Comparison of ENCODE assay signal across 15 cellular contexts in genomic region chr3:70110066-70110465, GRCh38.
DNase-seq lines count a peak whose midpoint lies in the region; ATAC-seq lines count a peak whose summit lies in the region.
"Had no signal": no experiment of that assay in that cellular context is flagged by ENCODE, and none has a peak within 500 bp of the region (broad histone marks: within the 10 kb centered on the region; RNA-seq: fewer than 3 reads in every experiment).

No MANE protein-coding gene starts in this region.

- CTCF ChIA-PET in activated CD4-positive, alpha-beta T cell treated with anti-CD3 and anti-CD28 coated beads for 36 hours (lab: Charles Lee): interaction anchor here (1.1 to 5.1 kb wide), 2 partner anchors 10 to 17 kb away, joined by 3 to 27 read pairs; no protein-coding TSS in a partner anchor

- ATAC-seq in activated CD4-positive, alpha-beta T cell treated with anti-CD3 and anti-CD28 coated beads for 36 hours: no peak
- no peak for ATAC-seq in GM21381 (IDR thresholded peaks at IDR 0.05; ENCODE audit: unreplicated experiment)
- ATAC-seq: A549 had no signal

- intact Hi-C loops in activated CD4-positive, alpha-beta T cell treated with anti-CD3 and anti-CD28 coated beads, Interleukin-2, amount 10 ng/mL, durations not matched to agents 24 days and 14 days (cut with micrococcal nuclease): no loop called here
- intact Hi-C loops in activated CD4-positive, alpha-beta T cell treated with anti-CD3 and anti-CD28 coated beads for 36 hours (cut with DNase I, micrococcal nuclease): no loop called here

- no peak overlapping the region for H3K27ac Mint-ChIP-seq in activated CD4-positive, alpha-beta T cell treated with anti-CD3 and anti-CD28 coated beads, Interleukin-2, amount 10 ng/mL, durations not matched to agents 24 days and 14 days
- no peak overlapping the region for H3K27ac Mint-ChIP-seq in activated CD4-positive, alpha-beta T cell treated with anti-CD3 and anti-CD28 coated beads for 36 hours
- H3K27ac Mint-ChIP-seq: CD14-positive monocyte; CD4-positive, alpha-beta memory T cell had no signal

- H3K9me3 Mint-ChIP-seq in activated CD4-positive, alpha-beta T cell treated with anti-CD3 and anti-CD28 coated beads, Interleukin-2, amount 10 ng/mL, durations not matched to agents 24 days and 14 days: no peaks in the 10 kb centered on the region
- no peaks in the 10 kb centered on the region for H3K9me3 Mint-ChIP-seq in activated CD4-positive, alpha-beta T cell treated with anti-CD3 and anti-CD28 coated beads for 36 hours (ENCODE audit: low read depth)
- H3K9me3 Mint-ChIP-seq: CD14-positive monocyte; CD4-positive, alpha-beta memory T cell had no signal

- peaks cover 3% of the 10 kb centered on the region for H3K27me3 Mint-ChIP-seq in activated CD4-positive, alpha-beta T cell treated with anti-CD3 and anti-CD28 coated beads, Interleukin-2, amount 10 ng/mL, durations not matched to agents 24 days and 14 days
- peaks cover 23% of the 10 kb centered on the region for H3K27me3 Mint-ChIP-seq in activated CD4-positive, alpha-beta T cell treated with anti-CD3 and anti-CD28 coated beads for 36 hours
- H3K27me3 Mint-ChIP-seq: CD4-positive, alpha-beta memory T cell had no signal

- H3K4me3 Mint-ChIP-seq in activated CD4-positive, alpha-beta T cell treated with anti-CD3 and anti-CD28 coated beads, Interleukin-2, amount 10 ng/mL, durations not matched to agents 24 days and 14 days: no peak overlapping the region
- H3K4me3 Mint-ChIP-seq in activated CD4-positive, alpha-beta T cell treated with anti-CD3 and anti-CD28 coated beads for 36 hours: no peak overlapping the region
- H3K4me3 Mint-ChIP-seq: CD14-positive monocyte; CD4-positive, alpha-beta memory T cell had no signal

- DNase-seq in activated CD4-positive, alpha-beta T cell treated with anti-CD3 and anti-CD28 coated beads, Interleukin-2, amount 10 ng/mL, durations not matched to agents 24 days and 14 days: peak; percentile 23
- DNase-seq in activated CD4-positive, alpha-beta T cell treated with anti-CD3 and anti-CD28 coated beads for 36 hours: no peak
- peak; percentile 79 for DNase-seq in globus pallidus (ENCODE audit: low spot score)
- peak; percentile 30 for DNase-seq in midbrain (lab: John Stamatoyannopoulos, UW)
- DNase-seq in superior temporal gyrus (ENCODE audit: extremely low spot score): peak; percentile 72
- DNase-seq in NCI-H2029 (lab: John Stamatoyannopoulos, UW): no peak
- DNase-seq in NOMO-1 treated with DMSO at 0.1 percent for 48 hours (lab: John Stamatoyannopoulos, UW; ENCODE audit: unreplicated experiment): no peak
- DNase-seq: AML-193; CD4-positive, alpha-beta memory T cell; DMS153; DMS79 treated with DMSO at 0.1 percent for 48 hours; GF-D8 had no signal

- POLR2A ChIA-PET in activated CD4-positive, alpha-beta T cell treated with anti-CD3 and anti-CD28 coated beads for 36 hours (lab: Charles Lee): no interaction called here

- H3K4me1 Mint-ChIP-seq in activated CD4-positive, alpha-beta T cell treated with anti-CD3 and anti-CD28 coated beads, Interleukin-2, amount 10 ng/mL, durations not matched to agents 24 days and 14 days: no peaks in the 10 kb centered on the region
- no peaks in the 10 kb centered on the region for H3K4me1 Mint-ChIP-seq in activated CD4-positive, alpha-beta T cell treated with anti-CD3 and anti-CD28 coated beads for 36 hours
- H3K4me1 Mint-ChIP-seq: CD4-positive, alpha-beta memory T cell had no signal

- H3K36me3 Mint-ChIP-seq in activated CD4-positive, alpha-beta T cell treated with anti-CD3 and anti-CD28 coated beads, Interleukin-2, amount 10 ng/mL, durations not matched to agents 24 days and 14 days (ENCODE audit: low read depth): no peaks in the 10 kb centered on the region
- no peaks in the 10 kb centered on the region for H3K36me3 Mint-ChIP-seq in activated CD4-positive, alpha-beta T cell treated with anti-CD3 and anti-CD28 coated beads for 36 hours (ENCODE audit: low read depth)
- H3K36me3 Mint-ChIP-seq: CD14-positive monocyte; CD4-positive, alpha-beta memory T cell had no signal

Comparison
In these comparisons a context has a peak if more than half of its experiments do, and no peak if none do; other contexts are left out.
1. DNase-seq: peak in activated CD4-positive, alpha-beta T cell treated with anti-CD3 and anti-CD28 coated beads, Interleukin-2, amount 10 ng/mL, durations not matched to agents 24 days and 14 days (single experiment), globus pallidus (single experiment), midbrain (single experiment) and superior temporal gyrus (single experiment); none in activated CD4-positive, alpha-beta T cell treated with anti-CD3 and anti-CD28 coated beads for 36 hours (single experiment), NCI-H2029 (single experiment) and NOMO-1 treated with DMSO at 0.1 percent for 48 hours (single experiment).